Comparison of ENCODE assay signal across 8 cellular contexts in genomic region chr19:44207126-44207803, GRCh38. TPM values are rescaled to one million over a fixed set of nuclear protein-coding genes. Genes with fewer than 3 reads are reported as not detected.
DNase-seq lines count a peak whose midpoint lies in the region; ATAC-seq and TF ChIP-seq lines count a peak whose summit lies in the region.

No MANE protein-coding gene starts in this region.

- POLR2A ChIA-PET in activated CD4-positive, alpha-beta memory T cell treated with anti-CD3 and anti-CD28 coated beads, Interleukin-2, amount 10 ng/mL, durations not matched to agents 7 days and 5 days (lab: Charles Lee) = interaction anchor here (0.8 to 2.6 kb wide), 9 partner anchors 10 to 293 kb away, joined by 3 to 20 read pairs (median 4); partner anchors contain the start of genes ZNF180, ZNF226 and ZNF235

- peak overlapping the region; percentile 77 for H3K4me3 ChIP-seq in AG10803 (ENCODE audit: low read length)
- peak overlapping the region; percentile 62 to 99 (median 88) for H3K4me3 ChIP-seq in dorsolateral prefrontal cortex
- peak overlapping the region; percentile 53 to 90 (median 79) for H3K4me3 ChIP-seq in liver (ENCODE audit: low read depth in 1 of 3, low read length in 3 of 3)

- H3K4me1 Mint-ChIP-seq in activated CD4-positive, alpha-beta memory T cell treated with anti-CD3 and anti-CD28 coated beads, Interleukin-2, amount 10 ng/mL, durations not matched to agents 7 days and 5 days = peaks cover 11% of the 10 kb centered on the region

- H3K27me3 ChIP-seq in dorsolateral prefrontal cortex = peaks cover 0 to 5% (median 0%) of the 10 kb centered on the region in 45 donors
- H3K27me3 ChIP-seq in liver (ENCODE audit: control insufficient read depth in 4 of 4, insufficient read depth in 4 of 4, low read length in 3 of 4) = peaks cover 0 to 3% (median 0%) of the 10 kb centered on the region in 4 donors

- H3K9me3 Mint-ChIP-seq in activated CD4-positive, alpha-beta memory T cell treated with anti-CD3 and anti-CD28 coated beads, Interleukin-2, amount 10 ng/mL, durations not matched to agents 7 days and 5 days = peaks cover 22% of the 10 kb centered on the region

- no peak for TF ChIP-seq CTCF in AG10803 (conservative IDR thresholded peaks at IDR 0.05; ENCODE audit: low read length)
- TF ChIP-seq CTCF in dorsolateral prefrontal cortex (IDR thresholded peaks at IDR 0.05 in 54 of 56, conservative IDR thresholded peaks at IDR 0.05 in 2 of 56; ENCODE audit: low read depth in 1 of 56, partially characterized antibody in 56 of 56) = peak in 21 of 56 donors; percentile 8 to 47 (median 21)
- TF ChIP-seq CTCF in liver (IDR thresholded peaks at IDR 0.05; ENCODE audit: low read depth, low read length, missing input control) = no peak

- peak overlapping the region; percentile 48 to 75 for H3K9ac ChIP-seq in liver (ENCODE audit: low read depth in 1 of 2, low read length in 2 of 2)

- H3K27ac Mint-ChIP-seq in activated CD4-positive, alpha-beta memory T cell treated with anti-CD3 and anti-CD28 coated beads, Interleukin-2, amount 10 ng/mL, durations not matched to agents 7 days and 5 days = peak overlapping the region; percentile 73

- H3K36me3 ChIP-seq in liver (ENCODE audit: control insufficient read depth in 4 of 4, insufficient read depth in 3 of 4, low read depth in 1 of 4, low read length in 3 of 4) = peaks cover 0 to 5% (median 0%) of the 10 kb centered on the region in 4 donors

- CTCF ChIA-PET in activated CD4-positive, alpha-beta memory T cell treated with anti-CD3 and anti-CD28 coated beads, Interleukin-2, amount 10 ng/mL, durations not matched to agents 7 days and 5 days (lab: Charles Lee) = interaction anchor here (1.1 to 1.2 kb wide), 2 partner anchors 29 to 113 kb away, joined by 3 to 9 read pairs; partner anchors contain the start of gene ZNF224

- peak; percentile 37 to 49 for TF ChIP-seq RAD21 in liver (IDR thresholded peaks at IDR 0.05)

- peak overlapping the region; percentile 1 to 98 (median 89) for H3K27ac ChIP-seq in dorsolateral prefrontal cortex
- H3K27ac ChIP-seq in liver (ENCODE audit: low read depth in 1 of 2, low read length in 2 of 2) = peak overlapping the region; percentile 39 to 73

- peak overlapping the region; percentile 85 for H3K4me3 Mint-ChIP-seq in activated CD4-positive, alpha-beta memory T cell treated with anti-CD3 and anti-CD28 coated beads, Interleukin-2, amount 10 ng/mL, durations not matched to agents 7 days and 5 days

- H3K4me1 ChIP-seq in liver (ENCODE audit: control insufficient read depth in 4 of 4, insufficient read depth in 4 of 4, low read length in 3 of 4) = peaks cover 0 to 8% (median 5%) of the 10 kb centered on the region in 4 donors

- H3K9me3 ChIP-seq in liver (ENCODE audit: control insufficient read depth in 4 of 4, low read length in 3 of 4) = peaks cover 3 to 30% (median 11%) of the 10 kb centered on the region in 4 donors

- no peaks in the 10 kb centered on the region for H3K27me3 Mint-ChIP-seq in activated CD4-positive, alpha-beta memory T cell treated with anti-CD3 and anti-CD28 coated beads, Interleukin-2, amount 10 ng/mL, durations not matched to agents 7 days and 5 days

- intact Hi-C loops in dorsolateral prefrontal cortex (cut with DNase I) = loop anchor here (1.0 to 10.0 kb wide), 6 partner anchors 42 to 270 kb away; partner anchors contain the start of genes ZNF223 (in 1 of the 2), ZNF224 (in 1 of the 2), ZNF225 (in 1 of the 2) and ZNF226 (in 1 of the 2)

- WGBS in liver = 4% methylated on average over 26 of the region's 26 CpGs

- peaks cover 17% of the 10 kb centered on the region for H3K36me3 Mint-ChIP-seq in activated CD4-positive, alpha-beta memory T cell treated with anti-CD3 and anti-CD28 coated beads, Interleukin-2, amount 10 ng/mL, durations not matched to agents 7 days and 5 days (ENCODE audit: low read depth)

- ATAC-seq in GM19043 (IDR thresholded peaks at IDR 0.05; ENCODE audit: low read depth, unreplicated experiment) (peak; percentile 62), HG03378 (IDR thresholded peaks at IDR 0.05; ENCODE audit: unreplicated experiment) (peak; percentile 67)

- peak; percentile 93 for DNase-seq in AG10803 (ENCODE audit: low read depth)
- DNase-seq in NCI-H524 treated with DMSO at 0.1 percent for 48 hours (lab: John Stamatoyannopoulos, UW) = peak; percentile 62
- DNase-seq in activated CD4-positive, alpha-beta memory T cell treated with anti-CD3 and anti-CD28 coated beads, Interleukin-2, amount 10 ng/mL, durations not matched to agents 7 days and 5 days = peak; percentile 77
- DNase-seq in dorsolateral prefrontal cortex = peak; percentile 76 to 91 (median 88)
- DNase-seq in stimulated activated CD4-positive, alpha-beta T cell treated with anti-CD3 and anti-CD28 coated beads, Interleukin-4, amount 100 ng/mL, for 1 hour = peak; percentile 77

TF ChIP-seq in liver, 16 proteins besides CTCF, POLR2A, EP300 and RAD21 (continues in another document):
- TF ChIP-seq, protein P1, sequence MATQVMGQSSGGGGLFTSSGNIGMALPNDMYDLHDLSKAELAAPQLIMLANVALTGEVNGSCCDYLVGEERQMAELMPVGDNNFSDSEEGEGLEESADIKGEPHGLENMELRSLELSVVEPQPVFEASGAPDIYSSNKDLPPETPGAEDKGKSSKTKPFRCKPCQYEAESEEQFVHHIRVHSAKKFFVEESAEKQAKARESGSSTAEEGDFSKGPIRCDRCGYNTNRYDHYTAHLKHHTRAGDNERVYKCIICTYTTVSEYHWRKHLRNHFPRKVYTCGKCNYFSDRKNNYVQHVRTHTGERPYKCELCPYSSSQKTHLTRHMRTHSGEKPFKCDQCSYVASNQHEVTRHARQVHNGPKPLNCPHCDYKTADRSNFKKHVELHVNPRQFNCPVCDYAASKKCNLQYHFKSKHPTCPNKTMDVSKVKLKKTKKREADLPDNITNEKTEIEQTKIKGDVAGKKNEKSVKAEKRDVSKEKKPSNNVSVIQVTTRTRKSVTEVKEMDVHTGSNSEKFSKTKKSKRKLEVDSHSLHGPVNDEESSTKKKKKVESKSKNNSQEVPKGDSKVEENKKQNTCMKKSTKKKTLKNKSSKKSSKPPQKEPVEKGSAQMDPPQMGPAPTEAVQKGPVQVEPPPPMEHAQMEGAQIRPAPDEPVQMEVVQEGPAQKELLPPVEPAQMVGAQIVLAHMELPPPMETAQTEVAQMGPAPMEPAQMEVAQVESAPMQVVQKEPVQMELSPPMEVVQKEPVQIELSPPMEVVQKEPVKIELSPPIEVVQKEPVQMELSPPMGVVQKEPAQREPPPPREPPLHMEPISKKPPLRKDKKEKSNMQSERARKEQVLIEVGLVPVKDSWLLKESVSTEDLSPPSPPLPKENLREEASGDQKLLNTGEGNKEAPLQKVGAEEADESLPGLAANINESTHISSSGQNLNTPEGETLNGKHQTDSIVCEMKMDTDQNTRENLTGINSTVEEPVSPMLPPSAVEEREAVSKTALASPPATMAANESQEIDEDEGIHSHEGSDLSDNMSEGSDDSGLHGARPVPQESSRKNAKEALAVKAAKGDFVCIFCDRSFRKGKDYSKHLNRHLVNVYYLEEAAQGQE (IDR thresholded peaks at IDR 0.05) = no peak
- TF ChIP-seq SP1 (IDR thresholded peaks at IDR 0.05) = peak; percentile 58
- TF ChIP-seq MAX (IDR thresholded peaks at IDR 0.05) = peak; percentile 100
- peak; percentile 98 to 99 for TF ChIP-seq EGR1 (IDR thresholded peaks at IDR 0.05; ENCODE audit: low read depth in 2 of 2)
- TF ChIP-seq GABPA (IDR thresholded peaks at IDR 0.05 in 1 of 2, conservative IDR thresholded peaks at IDR 0.05 in 1 of 2) = peak; percentile 91 to 100
- no peak for TF ChIP-seq FOXA2 (IDR thresholded peaks at IDR 0.05)
- TF ChIP-seq, protein P2, sequence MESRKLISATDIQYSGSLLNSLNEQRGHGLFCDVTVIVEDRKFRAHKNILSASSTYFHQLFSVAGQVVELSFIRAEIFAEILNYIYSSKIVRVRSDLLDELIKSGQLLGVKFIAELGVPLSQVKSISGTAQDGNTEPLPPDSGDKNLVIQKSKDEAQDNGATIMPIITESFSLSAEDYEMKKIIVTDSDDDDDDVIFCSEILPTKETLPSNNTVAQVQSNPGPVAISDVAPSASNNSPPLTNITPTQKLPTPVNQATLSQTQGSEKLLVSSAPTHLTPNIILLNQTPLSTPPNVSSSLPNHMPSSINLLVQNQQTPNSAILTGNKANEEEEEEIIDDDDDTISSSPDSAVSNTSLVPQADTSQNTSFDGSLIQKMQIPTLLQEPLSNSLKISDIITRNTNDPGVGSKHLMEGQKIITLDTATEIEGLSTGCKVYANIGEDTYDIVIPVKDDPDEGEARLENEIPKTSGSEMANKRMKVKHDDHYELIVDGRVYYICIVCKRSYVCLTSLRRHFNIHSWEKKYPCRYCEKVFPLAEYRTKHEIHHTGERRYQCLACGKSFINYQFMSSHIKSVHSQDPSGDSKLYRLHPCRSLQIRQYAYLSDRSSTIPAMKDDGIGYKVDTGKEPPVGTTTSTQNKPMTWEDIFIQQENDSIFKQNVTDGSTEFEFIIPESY (IDR thresholded peaks at IDR 0.05) = peak; percentile 95
- TF ChIP-seq NR2F2 (IDR thresholded peaks at IDR 0.05) = peak; percentile 61
- TF ChIP-seq, protein P3, sequence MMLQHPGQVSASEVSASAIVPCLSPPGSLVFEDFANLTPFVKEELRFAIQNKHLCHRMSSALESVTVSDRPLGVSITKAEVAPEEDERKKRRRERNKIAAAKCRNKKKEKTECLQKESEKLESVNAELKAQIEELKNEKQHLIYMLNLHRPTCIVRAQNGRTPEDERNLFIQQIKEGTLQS (IDR thresholded peaks at IDR 0.05) = no peak
- TF ChIP-seq HNF4G (IDR thresholded peaks at IDR 0.05) = peak; percentile 30
- peak; percentile 98 for TF ChIP-seq YY1 (IDR thresholded peaks at IDR 0.05)
- peak; percentile 33 to 34 for TF ChIP-seq HNF4A (conservative IDR thresholded peaks at IDR 0.05)

RNA-seq across cellular contexts. Expression of gene ZNF227, which starts 5.1 kb away (rescaled TPM):
- 10 to 100 TPM; 26.9 to 27.9 TPM for total RNA-seq in activated CD4-positive, alpha-beta memory T cell treated with anti-CD3 and anti-CD28 coated beads, Interleukin-2, amount 10 ng/mL, durations not matched to agents 7 days and 5 days
- 10 to 100 TPM; 23.1 to 58.1 (median 37.4) TPM for total RNA-seq in dorsolateral prefrontal cortex
- total RNA-seq in liver = 10 to 100 TPM in 1 of 2 donors, 1 to 10 TPM in 1; 8.8 to 10.9 TPM
- 1 to 10 TPM; 3.3 to 3.4 TPM for polyA plus RNA-seq in liver

RNA-seq across cellular contexts. Expression of gene ZNF226, which starts 42.4 kb away (rescaled TPM):
- total RNA-seq in activated CD4-positive, alpha-beta memory T cell treated with anti-CD3 and anti-CD28 coated beads, Interleukin-2, amount 10 ng/mL, durations not matched to agents 7 days and 5 days = 10 to 100 TPM; 17.4 to 18.0 TPM
- total RNA-seq in dorsolateral prefrontal cortex (10 to 100 TPM; 33.2 to 72.4 (median 51.4) TPM), liver (1 to 10 TPM; 6.4 to 8.5 TPM)
- polyA plus RNA-seq in liver = 10 to 100 TPM in 1 of 2 donors, 1 to 10 TPM in 1; 8.4 to 10.6 TPM

RNA-seq across cellular contexts. Expression of gene ZNF233, which starts 52.4 kb away (rescaled TPM):
- total RNA-seq in activated CD4-positive, alpha-beta memory T cell treated with anti-CD3 and anti-CD28 coated beads, Interleukin-2, amount 10 ng/mL, durations not matched to agents 7 days and 5 days = under 1 TPM; 0.08 to 0.33 TPM
- total RNA-seq in dorsolateral prefrontal cortex = 10 to 100 TPM in 39 of 120 experiments, 1 to 10 TPM in 81; 2.8 to 18.0 (median 8.8) TPM
- total RNA-seq in liver = 1 to 10 TPM in 1 of 2 donors, under 1 TPM in 1; 0.17 to 1.6 TPM
- under 1 TPM in 1 of 2 donors, not detected in 1; 0.94 TPM for polyA plus RNA-seq in liver

Comparison
In these comparisons a context has a peak if more than half of its experiments do, and no peak if none do; other contexts are left out.
1. Peak in every context shown above with its lines: DNase-seq, ATAC-seq, H3K4me3 ChIP-seq and H3K27ac ChIP-seq.